In genomic region chr10:27746364-27747095, GRCh38 we compare ENCODE assay signal across 7 cellular contexts. TPM values are rescaled to one million over a fixed set of nuclear protein-coding genes. Genes with fewer than 3 reads are reported as not detected.
A peak's percentile ranks its signal among the peaks of the same experiment; 100 is the strongest.
DNase-seq lines count a peak whose midpoint lies in the region; ATAC-seq and TF ChIP-seq lines count a peak whose summit lies in the region.

No MANE protein-coding gene starts in this region.

- no peak overlapping the region for H3K14ac ChIP-seq in H9 (ENCODE audit: insufficient read depth, low read length)

- peak; percentile 51 for DNase-seq in H9
- DNase-seq in stimulated activated naive B cell treated with anti-CD40 and anti-IgM and Interleukin-4, amounts not matched to agents 10 μg/mL and 1 μg/mL and 100 μg/mL, for 72 hours = no peak
- no peak for DNase-seq in GF-D8 (lab: John Stamatoyannopoulos, UW)
- no peak for DNase-seq in immature natural killer cell

- no peak overlapping the region for H2AK5ac ChIP-seq in H9 (ENCODE audit: insufficient read length, low read length)

- no peak overlapping the region for H4K5ac ChIP-seq in H9 (ENCODE audit: insufficient read length, low read depth, low read length)

- H3K27me3 ChIP-seq in H9 (ENCODE audit: insufficient read depth, low read length) (peaks cover 53% of the 10 kb centered on the region), iPS-20b (ENCODE audit: insufficient read depth, low read length) (peaks cover 100% of the 10 kb centered on the region)

- H3K27ac ChIP-seq in H9 (ENCODE audit: insufficient read length, low read depth, low read length) = no peak overlapping the region
- H3K27ac ChIP-seq in iPS-20b (ENCODE audit: low read length) = no peak overlapping the region

- H3K4me2 ChIP-seq in H9 (ENCODE audit: insufficient read depth, insufficient read length, low read length) = peak overlapping the region; percentile 92

- ATAC-seq in activated T-helper 17 cell treated with anti-CD3 and anti-CD28 coated beads, Interleukin-2, amount 50 U/mL, for 72 hours (replicated peaks) = no peak
- no peak for ATAC-seq in stimulated activated naive B cell treated with anti-CD40 and anti-IgM and Interleukin-4, amounts not matched to agents 10 μg/mL and 1 μg/mL and 100 μg/mL, for 72 hours (replicated peaks)
- ATAC-seq in GM18867 (IDR thresholded peaks at IDR 0.05; ENCODE audit: unreplicated experiment) = no peak

- peak overlapping the region; percentile 80 for H3K4me3 ChIP-seq in iPS-20b (ENCODE audit: low read length)

- H3T11ph ChIP-seq in H9 (ENCODE audit: low read length) = no peak overlapping the region

- H4K91ac ChIP-seq in H9 (ENCODE audit: insufficient read length, low read depth, low read length) = no peak overlapping the region

- H3K9me3 Mint-ChIP-seq in H9 (peaks cover 0 to 7% of the 10 kb centered on the region in 2 experiments; a peak in 4 of 5 replicates), immature natural killer cell (no peaks in the 10 kb centered on the region)
- no peaks in the 10 kb centered on the region for H3K9me3 Mint-ChIP-seq in activated T-helper 17 cell treated with anti-CD3 and anti-CD28 coated beads, Interleukin-2, amount 50 U/mL, for 72 hours
- no peaks in the 10 kb centered on the region for H3K9me3 Mint-ChIP-seq in stimulated activated naive B cell treated with anti-CD40 and anti-IgM and Interleukin-4, amounts not matched to agents 10 μg/mL and 1 μg/mL and 100 μg/mL, for 72 hours

- no peaks in the 10 kb centered on the region for H4K20me1 ChIP-seq in H9 (ENCODE audit: control insufficient read depth, insufficient read depth, insufficient read length)

- H3K79me2 ChIP-seq in H9 (ENCODE audit: insufficient read depth, low read length) = no peaks in the 10 kb centered on the region

- no peaks in the 10 kb centered on the region for H3K36me3 ChIP-seq in iPS-20b (ENCODE audit: insufficient read depth, low read depth, low read length)

- H3K23me2 ChIP-seq in H9 (ENCODE audit: insufficient read length, low read depth, low read length, poor library complexity, severe bottlenecking) = peaks cover 51% of the 10 kb centered on the region

- no peaks in the 10 kb centered on the region for H3K79me1 ChIP-seq in H9 (ENCODE audit: insufficient read depth, low read depth, low read length, poor library complexity, severe bottlenecking)

- no peak overlapping the region for H2BK5ac ChIP-seq in H9 (ENCODE audit: insufficient read length, low read length)

- no peak overlapping the region for H2BK120ac ChIP-seq in H9 (ENCODE audit: low read depth, low read length, poor library complexity, severe bottlenecking)

- no peak overlapping the region for H3K27ac Mint-ChIP-seq in H9
- H3K27ac Mint-ChIP-seq in activated T-helper 17 cell treated with anti-CD3 and anti-CD28 coated beads, Interleukin-2, amount 50 U/mL, for 72 hours = no peak overlapping the region
- peak overlapping the region; percentile 68 for H3K27ac Mint-ChIP-seq in stimulated activated naive B cell treated with anti-CD40 and anti-IgM and Interleukin-4, amounts not matched to agents 10 μg/mL and 1 μg/mL and 100 μg/mL, for 72 hours
- H3K27ac Mint-ChIP-seq in immature natural killer cell = no peak overlapping the region

- H2BK20ac ChIP-seq in H9 (ENCODE audit: low read depth, low read length, poor library complexity, severe bottlenecking) = no peak overlapping the region

- no peak overlapping the region for H3K56ac ChIP-seq in H9 (ENCODE audit: insufficient read length, low read depth, low read length)

- WGBS in H9 (ENCODE audit: extremely low coverage, insufficient read length, low lambda C conversion rate) = no CpG with 5 or more reads among the region's 25 CpGs

- H2AFZ ChIP-seq in H9 (ENCODE audit: low read length) = no peak overlapping the region

- H3K4me3 Mint-ChIP-seq in H9 (peak overlapping the region; percentile 67 to 92), immature natural killer cell (peak overlapping the region in 1 of 5 donors; percentile 42)
- peak overlapping the region; percentile 64 for H3K4me3 Mint-ChIP-seq in activated T-helper 17 cell treated with anti-CD3 and anti-CD28 coated beads, Interleukin-2, amount 50 U/mL, for 72 hours
- peak overlapping the region; percentile 9 to 66 for H3K4me3 Mint-ChIP-seq in stimulated activated naive B cell treated with anti-CD40 and anti-IgM and Interleukin-4, amounts not matched to agents 10 μg/mL and 1 μg/mL and 100 μg/mL, for 72 hours

- H3K4me1 Mint-ChIP-seq in H9 = peaks cover 25 to 29% of the 10 kb centered on the region in 2 experiments
- H3K4me1 Mint-ChIP-seq in activated T-helper 17 cell treated with anti-CD3 and anti-CD28 coated beads, Interleukin-2, amount 50 U/mL, for 72 hours = peaks cover 11% of the 10 kb centered on the region
- H3K4me1 Mint-ChIP-seq in stimulated activated naive B cell treated with anti-CD40 and anti-IgM and Interleukin-4, amounts not matched to agents 10 μg/mL and 1 μg/mL and 100 μg/mL, for 72 hours = peaks cover 19 to 45% of the 10 kb centered on the region in 2 donors
- H3K4me1 Mint-ChIP-seq in immature natural killer cell = peaks cover 29 to 35% of the 10 kb centered on the region in 2 donors

- no peak overlapping the region for H3K23ac ChIP-seq in H9 (ENCODE audit: insufficient read length, low read depth, low read length)

- H2BK15ac ChIP-seq in H9 (ENCODE audit: low read depth, low read length) = no peak overlapping the region

- H3K36me3 Mint-ChIP-seq in H9 (ENCODE audit: insufficient read depth in 1 of 3, low read depth in 3 of 3) (peaks cover 0 to 2% (median 0%) of the 10 kb centered on the region in 3 experiments; a peak in 1 of 7 replicates), immature natural killer cell (no peaks in the 10 kb centered on the region)
- no peaks in the 10 kb centered on the region for H3K36me3 Mint-ChIP-seq in activated T-helper 17 cell treated with anti-CD3 and anti-CD28 coated beads, Interleukin-2, amount 50 U/mL, for 72 hours (ENCODE audit: low read depth)
- H3K36me3 Mint-ChIP-seq in stimulated activated naive B cell treated with anti-CD40 and anti-IgM and Interleukin-4, amounts not matched to agents 10 μg/mL and 1 μg/mL and 100 μg/mL, for 72 hours = peaks cover 0 to 4% of the 10 kb centered on the region in 2 donors

- H3K4ac ChIP-seq in H9 (ENCODE audit: low read depth, low read length) = no peak overlapping the region

- no peak overlapping the region for H4K8ac ChIP-seq in H9 (replicated peaks; ENCODE audit: insufficient read length, low read depth, low read length)

- H3K9ac ChIP-seq in H9 (ENCODE audit: extremely low read depth, insufficient read length, low read length) (no peak overlapping the region), iPS-20b (ENCODE audit: low read depth, low read length) (peak overlapping the region; percentile 46; the same call in 1 of the 2 replicates)

- H3K27me3 Mint-ChIP-seq in H9 (ENCODE audit: low read depth) (peaks cover 96% of the 10 kb centered on the region), immature natural killer cell (ENCODE audit: low read depth in 3 of 3) (peaks cover 25 to 26% (median 25%) of the 10 kb centered on the region in 3 donors)
- peaks cover 53% of the 10 kb centered on the region for H3K27me3 Mint-ChIP-seq in activated T-helper 17 cell treated with anti-CD3 and anti-CD28 coated beads, Interleukin-2, amount 50 U/mL, for 72 hours
- H3K27me3 Mint-ChIP-seq in stimulated activated naive B cell treated with anti-CD40 and anti-IgM and Interleukin-4, amounts not matched to agents 10 μg/mL and 1 μg/mL and 100 μg/mL, for 72 hours = peaks cover 57 to 76% of the 10 kb centered on the region in 2 donors

- H3K18ac ChIP-seq in H9 (ENCODE audit: insufficient read length, low read depth, low read length) = no peak overlapping the region

- H3K9me3 ChIP-seq in H9 (ENCODE audit: control insufficient read depth, low read depth, low read length) (no peaks in the 10 kb centered on the region), iPS-20b (ENCODE audit: insufficient read depth, low read depth, low read length) (no peaks in the 10 kb centered on the region; the same call in 1 of the 2 replicates)

- TF ChIP-seq CTCF in H9 (conservative IDR thresholded peaks at IDR 0.05) = no peak

- H3K4me1 ChIP-seq in H9 (ENCODE audit: insufficient read depth, low read length) (no peaks in the 10 kb centered on the region), iPS-20b (ENCODE audit: insufficient read depth, low read length) (peaks cover 9% of the 10 kb centered on the region; the same call in 1 of the 2 replicates)

- H2BK12ac ChIP-seq in H9 (ENCODE audit: insufficient read length, low read depth, low read length) = no peak overlapping the region

RNA-seq across cellular contexts. Expression of gene MKX, which starts 0.9 kb away (rescaled TPM):
- 0.31 and 0.46 TPM in 2 replicates for total RNA-seq in H9 (2021)
- under 1 TPM in 1 of 2 donors, not detected in 1; 0.11 TPM for total RNA-seq in activated T-helper 17 cell treated with anti-CD3 and anti-CD28 coated beads, Interleukin-2, amount 50 U/mL, for 72 hours
- not detected for polyA plus RNA-seq in immature natural killer cell
